13 cellular contexts compared by ENCODE assay signal in the genomic region with DNA sequence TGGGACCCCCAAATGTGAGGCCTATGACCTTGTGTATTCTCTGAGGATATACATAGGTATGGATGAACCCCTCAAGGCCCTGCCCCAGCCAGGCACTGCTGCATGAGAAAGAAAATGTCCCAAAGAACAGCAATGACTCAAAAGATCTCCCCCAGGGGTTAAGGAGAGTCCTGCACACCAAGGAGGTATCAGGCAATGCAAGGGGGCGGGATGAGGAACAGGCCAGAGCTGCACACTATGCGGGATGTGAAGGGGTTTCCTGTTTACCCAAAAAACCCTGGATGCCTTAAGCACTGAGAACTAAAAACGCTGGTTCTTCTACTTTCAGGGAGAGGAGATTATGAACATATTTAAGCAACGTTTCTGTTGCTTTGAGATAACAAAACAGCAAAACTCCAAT. TPM values are rescaled to one million over a fixed set of nuclear protein-coding genes. Genes with fewer than 3 reads are reported as not detected.
DNase-seq lines count a peak whose midpoint lies in the region; ATAC-seq and TF ChIP-seq lines count a peak whose summit lies in the region.
"Had no signal": no experiment of that assay in that cellular context is flagged by ENCODE, and none has a peak within 500 bp of the region (broad histone marks: within the 10 kb centered on the region; RNA-seq: fewer than 3 reads in every experiment).

No MANE protein-coding gene starts in this region.

- H3K27me3 ChIP-seq in lower lobe of right lung (ENCODE audit: low read depth) (no peaks in the 10 kb centered on the region), uterus (no peaks in the 10 kb centered on the region)
- H3K27me3 ChIP-seq: suprapubic skin had no signal

- peak overlapping the region; percentile 78 for H3K27ac Mint-ChIP-seq in stimulated activated naive CD8-positive, alpha-beta T cell treated with anti-CD3 and anti-CD28 coated beads, Interleukin-15, Interleukin-2, amounts not matched to agents 100 ng/mL and 50 ng/mL, for 24 hours
- H3K27ac Mint-ChIP-seq in activated T-helper 17 cell treated with anti-CD3 and anti-CD28 coated beads, Interleukin-2, amount 50 U/mL, for 72 hours, result peak overlapping the region; percentile 92

- intact Hi-C loops in lower lobe of right lung (cut with DNase I), result loop anchor here (10.0 kb wide), 1 partner anchor 82 kb away; no protein-coding TSS in a partner anchor
- intact Hi-C loops in uterus (cut with DNase I; ENCODE audit: low total_unique reads), result no loop called here

- H3K27me3 Mint-ChIP-seq in stimulated activated naive CD8-positive, alpha-beta T cell treated with anti-CD3 and anti-CD28 coated beads, Interleukin-15, Interleukin-2, amounts not matched to agents 100 ng/mL and 50 ng/mL, for 24 hours, result no peaks in the 10 kb centered on the region
- no peaks in the 10 kb centered on the region for H3K27me3 Mint-ChIP-seq in activated T-helper 17 cell treated with anti-CD3 and anti-CD28 coated beads, Interleukin-2, amount 50 U/mL, for 72 hours

- peaks cover 77% of the 10 kb centered on the region for H3K4me1 Mint-ChIP-seq in stimulated activated naive CD8-positive, alpha-beta T cell treated with anti-CD3 and anti-CD28 coated beads, Interleukin-15, Interleukin-2, amounts not matched to agents 100 ng/mL and 50 ng/mL, for 24 hours (ENCODE audit: low read depth)
- peaks cover 54% of the 10 kb centered on the region for H3K4me1 Mint-ChIP-seq in activated T-helper 17 cell treated with anti-CD3 and anti-CD28 coated beads, Interleukin-2, amount 50 U/mL, for 72 hours

- peak overlapping the region; percentile 61 for H3K4me3 Mint-ChIP-seq in stimulated activated naive CD8-positive, alpha-beta T cell treated with anti-CD3 and anti-CD28 coated beads, Interleukin-15, Interleukin-2, amounts not matched to agents 100 ng/mL and 50 ng/mL, for 24 hours
- H3K4me3 Mint-ChIP-seq in activated T-helper 17 cell treated with anti-CD3 and anti-CD28 coated beads, Interleukin-2, amount 50 U/mL, for 72 hours, result peak overlapping the region; percentile 87

- DNase-seq in stimulated activated naive CD8-positive, alpha-beta T cell treated with anti-CD3 and anti-CD28 coated beads, Interleukin-15, Interleukin-2, amounts not matched to agents 100 U/mL and 50 U/mL, for 24 hours, result no peak
- DNase-seq in lower lobe of right lung (no peak), uterus (no peak), cerebellum (ENCODE audit: low spot score) (no peak), NCI-H2107 (lab: John Stamatoyannopoulos, UW) (no peak)
- DNase-seq: H7; NCI-H226; stimulated activated CD4-positive, alpha-beta T cell treated with anti-CD3 and anti-CD28 coated beads, Interleukin-12 subunit alpha, Interleukin-12 subunit beta, amount 100 ng/mL, for 4 hours had no signal

- no peaks in the 10 kb centered on the region for H3K9me3 Mint-ChIP-seq in stimulated activated naive CD8-positive, alpha-beta T cell treated with anti-CD3 and anti-CD28 coated beads, Interleukin-15, Interleukin-2, amounts not matched to agents 100 ng/mL and 50 ng/mL, for 24 hours
- H3K9me3 Mint-ChIP-seq in activated T-helper 17 cell treated with anti-CD3 and anti-CD28 coated beads, Interleukin-2, amount 50 U/mL, for 72 hours, result no peaks in the 10 kb centered on the region

- no peak for ATAC-seq in stimulated activated naive CD8-positive, alpha-beta T cell treated with anti-CD3 and anti-CD28 coated beads, Interleukin-15, Interleukin-2, amounts not matched to agents 100 U/mL and 50 U/mL, for 24 hours
- ATAC-seq in activated T-helper 17 cell treated with anti-CD3 and anti-CD28 coated beads, Interleukin-2, amount 50 U/mL, for 72 hours (replicated peaks), result no peak
- ATAC-seq in lower lobe of right lung, result no peak
- no peak for ATAC-seq in GM19395 (IDR thresholded peaks at IDR 0.05; ENCODE audit: unreplicated experiment)

- no peak for TF ChIP-seq CTCF in lower lobe of right lung (IDR thresholded peaks at IDR 0.05)
- no peak for TF ChIP-seq CTCF in uterus (IDR thresholded peaks at IDR 0.05)

- H3K36me3 ChIP-seq in lower lobe of right lung (no peaks in the 10 kb centered on the region), uterus (no peaks in the 10 kb centered on the region)
- H3K36me3 ChIP-seq: suprapubic skin had no signal

- H3K27ac ChIP-seq in lower lobe of right lung (peak overlapping the region; percentile 91), uterus (peak overlapping the region in 1 of 2 donors; percentile 36)
- H3K27ac ChIP-seq: epithelial cell of prostate, suprapubic skin had no signal

- peaks cover 74% of the 10 kb centered on the region for H3K4me1 ChIP-seq in lower lobe of right lung
- H3K4me1 ChIP-seq in uterus, result peaks cover 5 to 8% of the 10 kb centered on the region in 2 donors

- peaks cover 27% of the 10 kb centered on the region for H3K36me3 Mint-ChIP-seq in stimulated activated naive CD8-positive, alpha-beta T cell treated with anti-CD3 and anti-CD28 coated beads, Interleukin-15, Interleukin-2, amounts not matched to agents 100 ng/mL and 50 ng/mL, for 24 hours (ENCODE audit: low read depth)
- H3K36me3 Mint-ChIP-seq in activated T-helper 17 cell treated with anti-CD3 and anti-CD28 coated beads, Interleukin-2, amount 50 U/mL, for 72 hours (ENCODE audit: low read depth), result peaks cover 69% of the 10 kb centered on the region

- no peak for TF ChIP-seq POLR2A in uterus (IDR thresholded peaks at IDR 0.05)

- H3K4me3 ChIP-seq in lower lobe of right lung (no peak overlapping the region), uterus (no peak overlapping the region)
- H3K4me3 ChIP-seq: suprapubic skin had no signal

- H3K9me3 ChIP-seq in lower lobe of right lung, result no peaks in the 10 kb centered on the region
- no peaks in the 10 kb centered on the region for H3K9me3 ChIP-seq in uterus
- H3K9me3 ChIP-seq: suprapubic skin had no signal

RNA-seq across cellular contexts. Expression of a gene that starts 3.4 kb away (rescaled TPM):
- 100 to 1,000 TPM; 147 to 167 TPM for total RNA-seq in activated T-helper 17 cell treated with anti-CD3 and anti-CD28 coated beads, Interleukin-2, amount 50 U/mL, for 72 hours
- total RNA-seq in lower lobe of right lung (146 TPM), uterus (10 to 100 TPM; 13.1 to 73.7 (median 26.2) TPM), cerebellum (45.8 TPM)
